ENCODE assay signal across 30 cellular contexts in genomic region chr9:135833864-135834263, GRCh38.
"Had no signal": no experiment of that assay in that cellular context is flagged by ENCODE, and none has a peak within 500 bp of the region (broad histone marks: within the 10 kb centered on the region; RNA-seq: fewer than 3 reads in every experiment).

No MANE protein-coding gene starts in this region.

- H3K4me3 Mint-ChIP-seq: naive B cell; naive thymus-derived CD8-positive, alpha-beta T cell; natural killer cell treated with Interleukin-12 subunit alpha and Interleukin-12 subunit beta and Interleukin-15 and Interleukin-18, amount 100 ng/mL, for 72 hours; nephron progenitor cell; neural crest cell; stimulated activated effector memory CD8-positive, alpha-beta T cell treated with anti-CD3 and anti-CD28 coated beads, Interleukin-12 subunit alpha, Interleukin-12 subunit beta, amount 100 ng/mL, for 72 hours; stimulated activated naive B cell treated with anti-CD40 and anti-IgM and Interleukin-4, amounts not matched to agents 10 μg/mL and 1 μg/mL and 100 μg/mL, for 72 hours; stimulated activated naive CD8-positive, alpha-beta T cell treated with anti-CD3 and anti-CD28 coated beads, Interleukin-15, Interleukin-2, amounts not matched to agents 100 ng/mL and 50 ng/mL, for 24 hours had no signal

- H3K27ac Mint-ChIP-seq: natural killer cell treated with Interleukin-12 subunit alpha and Interleukin-12 subunit beta and Interleukin-15 and Interleukin-18, amount 100 ng/mL, for 72 hours; nephron progenitor cell; stimulated activated effector memory CD8-positive, alpha-beta T cell treated with anti-CD3 and anti-CD28 coated beads, Interleukin-12 subunit alpha, Interleukin-12 subunit beta, amount 100 ng/mL, for 72 hours; stimulated activated naive B cell treated with anti-CD40 and anti-IgM and Interleukin-4, amounts not matched to agents 10 μg/mL and 1 μg/mL and 100 μg/mL, for 72 hours; stimulated activated naive CD8-positive, alpha-beta T cell treated with anti-CD3 and anti-CD28 coated beads, Interleukin-15, Interleukin-2, amounts not matched to agents 100 ng/mL and 50 ng/mL, for 24 hours had no signal

- H3K4me1 Mint-ChIP-seq: nephron progenitor cell; stimulated activated effector memory CD8-positive, alpha-beta T cell treated with anti-CD3 and anti-CD28 coated beads, Interleukin-12 subunit alpha, Interleukin-12 subunit beta, amount 100 ng/mL, for 72 hours had no signal

- H3K9me3 ChIP-seq: neutrophil, psoas muscle, right lobe of liver, sigmoid colon, suprapubic skin, testis, vagina had no signal

- H3K27me3 Mint-ChIP-seq: naive B cell; naive thymus-derived CD8-positive, alpha-beta T cell; natural killer cell treated with Interleukin-12 subunit alpha and Interleukin-12 subunit beta and Interleukin-15 and Interleukin-18, amount 100 ng/mL, for 72 hours; stimulated activated naive B cell treated with anti-CD40 and anti-IgM and Interleukin-4, amounts not matched to agents 10 μg/mL and 1 μg/mL and 100 μg/mL, for 72 hours; stimulated activated naive CD8-positive, alpha-beta T cell treated with anti-CD3 and anti-CD28 coated beads, Interleukin-15, Interleukin-2, amounts not matched to agents 100 ng/mL and 50 ng/mL, for 24 hours had no signal

- H2AFZ ChIP-seq: parathyroid adenoma had no signal

- H3K27me3 ChIP-seq: neutrophil, ovary, right lobe of liver, sigmoid colon, stomach, suprapubic skin, testis, tibial nerve, upper lobe of left lung, vagina had no signal

- ATAC-seq: naive thymus-derived CD8-positive, alpha-beta T cell; natural killer cell treated with Interleukin-12 subunit alpha and Interleukin-12 subunit beta and Interleukin-15 and Interleukin-18, amount 100 ng/mL, for 72 hours; psoas muscle; right cardiac atrium; right lobe of liver; stimulated activated effector memory CD8-positive, alpha-beta T cell treated with anti-CD3 and anti-CD28 coated beads, Interleukin-12 subunit alpha, Interleukin-12 subunit beta, amount 100 ng/mL, for 72 hours; stimulated activated naive B cell treated with anti-CD40 and anti-IgM and Interleukin-4, amounts not matched to agents 10 μg/mL and 1 μg/mL and 100 μg/mL, for 72 hours had no signal

- DNase-seq: naive B cell; naive thymus-derived CD8-positive, alpha-beta T cell; nephron progenitor cell; nucleus accumbens; ovary; psoas muscle; right cardiac atrium; right lobe of liver; sigmoid colon; small intestine; stimulated activated CD4-positive, alpha-beta T cell treated with anti-CD3 and anti-CD28 coated beads, Interleukin-15, amount 100 ng/mL, for 24 hours; stimulated activated CD4-positive, alpha-beta T cell treated with anti-CD3 and anti-CD28 coated beads, Interleukin-2, amount 100 ng/mL, for 24 hours; stimulated activated CD4-positive, alpha-beta T cell treated with anti-CD3 and anti-CD28 coated beads, Interleukin-2, amount 100 ng/mL, for 48 hours; stimulated activated CD4-positive, alpha-beta T cell treated with anti-CD3 and anti-CD28 coated beads, Interleukin-4, amount 100 ng/mL, for 24 hours; stimulated activated naive B cell treated with anti-CD40 and anti-IgM and Interleukin-4, amounts not matched to agents 10 μg/mL and 1 μg/mL and 100 μg/mL, for 72 hours; stimulated activated naive CD4-positive, alpha-beta T cell treated with Interleukin-2 at 50 U/mL for 16 hours; stomach; testis; trophoblast cell; upper lobe of left lung had no signal

- H3K4me3 ChIP-seq: ovary, psoas muscle, right lobe of liver, sigmoid colon, stomach, suprapubic skin, testis, tibial nerve, upper lobe of left lung, vagina had no signal

- H3K36me3 Mint-ChIP-seq: stimulated activated effector memory CD8-positive, alpha-beta T cell treated with anti-CD3 and anti-CD28 coated beads, Interleukin-12 subunit alpha, Interleukin-12 subunit beta, amount 100 ng/mL, for 72 hours had no signal

- H3K27ac ChIP-seq: neutrophil, ovary, parathyroid adenoma, psoas muscle, right lobe of liver, sigmoid colon, stomach, suprapubic skin, testis, tibial nerve, upper lobe of left lung, vagina had no signal

- H3K4me1 ChIP-seq: parathyroid adenoma, psoas muscle, right lobe of liver, sigmoid colon, stomach, suprapubic skin, testis, tibial nerve, upper lobe of left lung, vagina had no signal

- H3K36me3 ChIP-seq: ovary, right lobe of liver had no signal

- FAIRE-seq: small intestine, urothelium cell line had no signal

- H3K9ac ChIP-seq: parathyroid adenoma had no signal
